Comparison of ENCODE assay signal across 18 cellular contexts in the genomic region with DNA sequence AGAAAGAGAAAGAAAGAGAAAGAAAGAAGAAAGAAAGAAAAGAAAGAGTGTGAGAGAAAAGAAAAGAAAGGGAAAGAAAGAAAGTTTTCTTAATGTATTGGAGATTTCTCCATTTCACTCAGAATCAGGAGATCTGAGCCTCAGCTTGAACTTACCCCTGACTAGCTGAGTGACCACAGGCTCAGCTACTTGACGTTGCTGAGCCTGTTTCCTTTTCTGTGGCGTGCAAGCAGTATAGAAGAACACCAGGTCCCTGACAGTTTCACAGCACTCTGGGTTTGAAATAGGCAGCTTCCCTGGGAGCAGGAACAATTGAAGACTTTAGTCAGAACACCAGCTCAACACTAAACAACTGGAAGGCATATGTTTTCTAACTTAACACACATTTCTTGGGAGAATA. TPM values are rescaled to one million over a fixed set of nuclear protein-coding genes. Genes with fewer than 3 reads are reported as not detected.
DNase-seq lines count a peak whose midpoint lies in the region; ATAC-seq and TF ChIP-seq lines count a peak whose summit lies in the region.
"Had no signal": no experiment of that assay in that cellular context is flagged by ENCODE, and none has a peak within 500 bp of the region (broad histone marks: within the 10 kb centered on the region; RNA-seq: fewer than 3 reads in every experiment).

No MANE protein-coding gene starts in this region.

- peak; percentile 36 for DNase-seq in NOMO-1 treated with DMSO at 0.1 percent for 48 hours (lab: John Stamatoyannopoulos, UW; ENCODE audit: unreplicated experiment)
- no peak for DNase-seq in NOMO-1 treated with dmso at 0.1 percent for 144 hours (lab: John Stamatoyannopoulos, UW; ENCODE audit: unreplicated experiment)
- peak; percentile 23 to 38 for DNase-seq in HL-60 (ENCODE audit: low read depth in 1 of 2, low spot score in 1 of 2)
- DNase-seq in left lung: peak in 1 of 2 donors; percentile 26
- DNase-seq in esophagus muscularis mucosa (ENCODE audit: extremely low spot score): no peak
- no peak for DNase-seq in stimulated activated CD4-positive, alpha-beta T cell treated with anti-CD3 and anti-CD28 coated beads, Interleukin-12 subunit alpha, Interleukin-12 subunit beta, amount 100 ng/mL, for 4 hours
- DNase-seq: activated naive CD4-positive, alpha-beta T cell treated with Interleukin-2 at 50 U/mL for 16 hours; effector memory CD4-positive, alpha-beta T cell; gastrocnemius medialis; NCI-H1694; NCI-H524 treated with DMSO at 0.1 percent for 48 hours; pancreas; spleen; T1000 had no signal

- no peak overlapping the region for H3K27ac Mint-ChIP-seq in activated T-helper 17 cell treated with anti-CD3 and anti-CD28 coated beads, Interleukin-2, amount 50 U/mL, for 72 hours
- H3K27ac Mint-ChIP-seq: brain, GM23338 had no signal

- no peaks in the 10 kb centered on the region for H3K9me3 Mint-ChIP-seq in activated T-helper 17 cell treated with anti-CD3 and anti-CD28 coated beads, Interleukin-2, amount 50 U/mL, for 72 hours
- H3K9me3 Mint-ChIP-seq: brain, GM23338 had no signal

- H3K27ac ChIP-seq in HL-60 (replicated peaks) (no peak overlapping the region), left lung (no peak overlapping the region), esophagus muscularis mucosa (replicated peaks in 1 of 4) (no peak overlapping the region)
- H3K27ac ChIP-seq: gastrocnemius medialis, pancreas, spleen had no signal

- no peaks in the 10 kb centered on the region for H3K36me3 Mint-ChIP-seq in activated T-helper 17 cell treated with anti-CD3 and anti-CD28 coated beads, Interleukin-2, amount 50 U/mL, for 72 hours (ENCODE audit: low read depth)
- H3K36me3 Mint-ChIP-seq: brain had no signal

- no peaks in the 10 kb centered on the region for H3K4me1 ChIP-seq in left lung
- H3K4me1 ChIP-seq in esophagus muscularis mucosa: no peaks in the 10 kb centered on the region
- H3K4me1 ChIP-seq: gastrocnemius medialis, pancreas, spleen had no signal

- H3K36me3 ChIP-seq in left lung: peaks cover 0 to 22% of the 10 kb centered on the region in 2 donors
- no peaks in the 10 kb centered on the region for H3K36me3 ChIP-seq in esophagus muscularis mucosa
- H3K36me3 ChIP-seq: gastrocnemius medialis, pancreas, spleen had no signal

- H3K4me1 Mint-ChIP-seq in activated T-helper 17 cell treated with anti-CD3 and anti-CD28 coated beads, Interleukin-2, amount 50 U/mL, for 72 hours: no peaks in the 10 kb centered on the region
- H3K4me1 Mint-ChIP-seq: brain, GM23338 had no signal

- H3K9me3 ChIP-seq in left lung (no peaks in the 10 kb centered on the region), esophagus muscularis mucosa (no peaks in the 10 kb centered on the region)
- H3K9me3 ChIP-seq: gastrocnemius medialis, pancreas, spleen had no signal

- no peak overlapping the region for H3K4me3 Mint-ChIP-seq in activated T-helper 17 cell treated with anti-CD3 and anti-CD28 coated beads, Interleukin-2, amount 50 U/mL, for 72 hours
- H3K4me3 Mint-ChIP-seq: brain, GM23338 had no signal

- H3K27me3 Mint-ChIP-seq in activated T-helper 17 cell treated with anti-CD3 and anti-CD28 coated beads, Interleukin-2, amount 50 U/mL, for 72 hours: peaks cover 11% of the 10 kb centered on the region

- ATAC-seq in HG02678 (IDR thresholded peaks at IDR 0.05; ENCODE audit: unreplicated experiment) (peak; percentile 63), left lung (peak; percentile 29)
- no peak for ATAC-seq in activated T-helper 17 cell treated with anti-CD3 and anti-CD28 coated beads, Interleukin-2, amount 50 U/mL, for 72 hours (replicated peaks)
- ATAC-seq: gastrocnemius medialis, GM23338 had no signal

- 31% methylated on average over 2 of the region's 2 CpGs for WGBS in esophagus muscularis mucosa

- no peak for TF ChIP-seq POLR2A in esophagus muscularis mucosa (IDR thresholded peaks at IDR 0.05; ENCODE audit: low read depth)

- TF ChIP-seq EP300 in esophagus muscularis mucosa (IDR thresholded peaks at IDR 0.05): no peak

- intact Hi-C loops in left lung (cut with DNase I): no loop called here
- intact Hi-C loops in esophagus muscularis mucosa (cut with DNase I): no loop called here

- H3K27me3 ChIP-seq in HL-60 (ENCODE audit: insufficient read depth, poor library complexity, severe bottlenecking) (no peaks in the 10 kb centered on the region), left lung (no peaks in the 10 kb centered on the region), esophagus muscularis mucosa (peaks cover 0 to 28% (median 0%) of the 10 kb centered on the region in 4 donors)
- H3K27me3 ChIP-seq: pancreas had no signal

- TF ChIP-seq CTCF in HL-60 (IDR thresholded peaks at IDR 0.05; ENCODE audit: insufficient read depth, low read length) (no peak), left lung (IDR thresholded peaks at IDR 0.05) (no peak), esophagus muscularis mucosa (IDR thresholded peaks at IDR 0.05) (no peak)

- H3K4me3 ChIP-seq in HL-60 (replicated peaks; ENCODE audit: insufficient read depth, low read length) (no peak overlapping the region), left lung (no peak overlapping the region), esophagus muscularis mucosa (no peak overlapping the region)
- H3K4me3 ChIP-seq: gastrocnemius medialis, GM23338, pancreas, spleen had no signal

RNA-seq across cellular contexts. Expression of a gene that starts 44.7 kb away (rescaled TPM):
- total RNA-seq in left lung (100 to 1,000 TPM; 122 to 425 TPM), esophagus muscularis mucosa (10 to 100 TPM in 2 of 4 donors, 1 to 10 TPM in 2; 7.3 to 19.8 (median 12.9) TPM)
- not detected for total RNA-seq in activated T-helper 17 cell treated with anti-CD3 and anti-CD28 coated beads, Interleukin-2, amount 50 U/mL, for 72 hours
- total RNA-seq: GM23338 had no signal

Comparison
In these comparisons a context has a peak if more than half of its experiments do, and no peak if none do; other contexts are left out.
1. DNase-seq: peak in NOMO-1 treated with DMSO at 0.1 percent for 48 hours (single experiment) and HL-60 (2 of 2); none in NOMO-1 treated with dmso at 0.1 percent for 144 hours (single experiment), esophagus muscularis mucosa (single experiment) and stimulated activated CD4-positive, alpha-beta T cell treated with anti-CD3 and anti-CD28 coated beads, Interleukin-12 subunit alpha, Interleukin-12 subunit beta, amount 100 ng/mL, for 4 hours (single experiment).
2. RNA of a gene that starts 44.7 kb away (total RNA-seq): 122 to 425 TPM in left lung and 7.3 to 19.8 TPM in esophagus muscularis mucosa; not detected in activated T-helper 17 cell treated with anti-CD3 and anti-CD28 coated beads, Interleukin-2, amount 50 U/mL, for 72 hours; every median in the first group is over 4 times any median in the second.